Comparison of ENCODE assay signal across 1 cellular context in genomic region chr11:67300756-67301312, GRCh38.
TF ChIP-seq lines count a peak whose summit lies in the region.

No MANE protein-coding gene starts in this region.

TF ChIP-seq in K562, 482 proteins besides CTCF, POLR2A, EP300 and RAD21:
- TF ChIP-seq RBFOX2 (IDR thresholded peaks at IDR 0.05; ENCODE audit: low read depth, low read length) (peak; percentile 44; the same call in 1 of the 2 replicates), PML (IDR thresholded peaks at IDR 0.05; ENCODE audit: low read length) (no peak)
